ENCODE assay signal across 10 cellular contexts in the genomic region with DNA sequence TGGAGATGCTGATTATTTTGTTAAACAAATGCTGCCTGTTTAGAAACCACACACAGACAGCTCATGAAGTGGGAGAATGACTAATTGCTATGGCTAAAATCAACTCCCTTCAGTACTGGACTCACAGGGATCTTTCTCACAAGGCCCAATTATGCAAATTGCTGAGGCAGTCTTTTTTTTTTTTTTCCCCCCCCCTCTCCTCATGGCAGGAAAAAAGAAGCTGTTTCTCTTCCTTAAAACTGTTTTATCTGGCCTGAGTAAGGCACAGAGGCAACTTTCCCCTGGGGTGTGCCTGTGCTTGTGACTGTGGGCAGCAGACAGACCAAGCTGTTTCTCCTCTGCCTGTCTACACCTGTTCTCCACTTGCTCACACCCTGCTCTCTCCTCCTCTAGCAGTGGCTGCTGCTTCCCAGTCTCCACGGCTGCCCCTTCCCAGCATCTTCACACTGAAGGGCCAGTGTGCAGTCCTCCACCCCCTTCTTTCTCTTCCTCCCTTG.
A peak's percentile ranks its signal among the peaks of the same experiment; 100 is the strongest.
DNase-seq lines count a peak whose midpoint lies in the region; ATAC-seq, FAIRE-seq and TF ChIP-seq lines count a peak whose summit lies in the region.
"Had no signal": no experiment of that assay in that cellular context is flagged by ENCODE, and none has a peak within 500 bp of the region (broad histone marks: within the 10 kb centered on the region; RNA-seq: fewer than 3 reads in every experiment).

No MANE protein-coding gene starts in this region.

- no peaks in the 10 kb centered on the region for H3K9me3 ChIP-seq in K562 (replicated peaks; ENCODE audit: control insufficient read depth, insufficient read depth, low read depth, low read length)
- no peaks in the 10 kb centered on the region for H3K9me3 ChIP-seq in naive thymus-derived CD4-positive, alpha-beta T cell (ENCODE audit: control insufficient read depth in 2 of 3, low read length in 3 of 3)

- no peaks in the 10 kb centered on the region for H3K27me3 ChIP-seq in K562 (ENCODE audit: control insufficient read depth in 2 of 2, insufficient read depth in 2 of 2, low read length in 2 of 2)
- H3K27me3 ChIP-seq in naive thymus-derived CD4-positive, alpha-beta T cell (ENCODE audit: control insufficient read depth in 2 of 2, insufficient read depth in 2 of 2, low read length in 2 of 2), result no peaks in the 10 kb centered on the region

- no peak for TF ChIP-seq EP300 in K562 (IDR thresholded peaks at IDR 0.05; ENCODE audit: low read length)

- peak overlapping the region; percentile 61 for H3K27ac Mint-ChIP-seq in activated CD4-positive, alpha-beta T cell treated with anti-CD3 and anti-CD28 coated beads, Interleukin-2, amount 10 ng/mL, durations not matched to agents 7 days and 5 days
- peak overlapping the region in 3 of 9 donors; percentile 17 to 46 (median 22) for H3K27ac Mint-ChIP-seq in naive thymus-derived CD4-positive, alpha-beta T cell
- H3K27ac Mint-ChIP-seq: CD8-positive, alpha-beta T cell had no signal

- H3K9me1 ChIP-seq in K562 (ENCODE audit: control insufficient read depth, insufficient read depth, low read length), result no peaks in the 10 kb centered on the region

- POLR2A ChIA-PET in activated CD4-positive, alpha-beta T cell treated with anti-CD3 and anti-CD28 coated beads, Interleukin-2, amount 10 ng/mL, durations not matched to agents 7 days and 5 days (lab: Charles Lee), result no interaction called here
- POLR2A ChIA-PET in K562 (lab: Yijun Ruan, JAX), result interaction anchor here (1.0 kb wide), 1 partner anchor 161 kb away, joined by 7 read pairs; a partner anchor contains a TSS
- POLR2A ChIA-PET in naive thymus-derived CD4-positive, alpha-beta T cell (lab: Charles Lee), result no interaction called here

- in situ Hi-C loops in K562 (cut with MboI), result no loop called here

- ATAC-seq in K562, result peak; percentile 25
- peak; percentile 54 for ATAC-seq in naive thymus-derived CD4-positive, alpha-beta T cell
- ATAC-seq: CD8-positive, alpha-beta T cell had no signal

- H4K20me1 ChIP-seq in K562 (replicated peaks; ENCODE audit: control insufficient read depth, insufficient read depth, low read length), result no peaks in the 10 kb centered on the region

- no peak for TF ChIP-seq CTCF in K562 (IDR thresholded peaks at IDR 0.05 in 2 of 3, conservative IDR thresholded peaks at IDR 0.05 in 1 of 3; ENCODE audit: insufficient read depth in 2 of 3, low read depth in 1 of 3, low read length in 3 of 3)

- FAIRE-seq in K562 (lab: Jason Lieb, UNC), result peak; percentile 6
- FAIRE-seq: TTC549 had no signal

- H3K79me2 ChIP-seq in K562 (ENCODE audit: control insufficient read depth, insufficient read depth, low read length), result peaks cover 6% of the 10 kb centered on the region; the same call in 2 of the 3 replicates

- peak overlapping the region; percentile 73; the same call in 1 of the 2 replicates for H3K4me2 ChIP-seq in K562 (ENCODE audit: insufficient read depth, low read length)

- WGBS in K562 (ENCODE audit: insufficient coverage, low coverage, missing lambda C conversion rate), result 0% methylated on average over 1 of the region's 1 CpG

- CTCF ChIA-PET in activated CD4-positive, alpha-beta T cell treated with anti-CD3 and anti-CD28 coated beads, Interleukin-2, amount 10 ng/mL, durations not matched to agents 7 days and 5 days (lab: Charles Lee), result interaction anchor here (0.6 to 1.3 kb wide), 3 partner anchors 12 to 1365 kb away, joined by 3 read pairs; no protein-coding TSS in a partner anchor
- CTCF ChIA-PET in K562 (lab: Yijun Ruan, JAX; ENCODE audit: low intra/inter-chr PET ratio), result no interaction called here
- CTCF ChIA-PET in naive thymus-derived CD4-positive, alpha-beta T cell (lab: Charles Lee), result interaction anchor here (1.2 to 9.0 kb wide), 2 partner anchors 160 to 490 kb away, joined by 3 to 133 read pairs; a partner anchor contains a TSS

- H3K4me3 Mint-ChIP-seq in activated CD4-positive, alpha-beta T cell treated with anti-CD3 and anti-CD28 coated beads, Interleukin-2, amount 10 ng/mL, durations not matched to agents 7 days and 5 days, result peak overlapping the region; percentile 68
- H3K4me3 Mint-ChIP-seq in naive thymus-derived CD4-positive, alpha-beta T cell, result peak overlapping the region in 2 of 10 donors; percentile 27 to 65
- H3K4me3 Mint-ChIP-seq: CD8-positive, alpha-beta T cell had no signal

- peaks cover 15 to 51% of the 10 kb centered on the region in 2 experiments for H3K4me1 ChIP-seq in K562 (replicated peaks in 1 of 2; ENCODE audit: control insufficient read depth in 2 of 2, insufficient read depth in 2 of 2, low read length in 2 of 2)
- H3K4me1 ChIP-seq in naive thymus-derived CD4-positive, alpha-beta T cell (ENCODE audit: control insufficient read depth in 2 of 2, insufficient read depth in 2 of 2, low read length in 2 of 2), result peaks cover 19 to 23% of the 10 kb centered on the region in 2 donors

- peaks cover 4% of the 10 kb centered on the region for H3K9me3 Mint-ChIP-seq in activated CD4-positive, alpha-beta T cell treated with anti-CD3 and anti-CD28 coated beads, Interleukin-2, amount 10 ng/mL, durations not matched to agents 7 days and 5 days
- peaks cover 0 to 2% (median 0%) of the 10 kb centered on the region in 11 donors for H3K9me3 Mint-ChIP-seq in naive thymus-derived CD4-positive, alpha-beta T cell
- H3K9me3 Mint-ChIP-seq: CD8-positive, alpha-beta T cell had no signal

- peaks cover 6% of the 10 kb centered on the region for H3K36me3 Mint-ChIP-seq in activated CD4-positive, alpha-beta T cell treated with anti-CD3 and anti-CD28 coated beads, Interleukin-2, amount 10 ng/mL, durations not matched to agents 7 days and 5 days (ENCODE audit: low read depth)
- H3K36me3 Mint-ChIP-seq in naive thymus-derived CD4-positive, alpha-beta T cell, result peaks cover 0 to 2% (median 0%) of the 10 kb centered on the region in 5 donors
- H3K36me3 Mint-ChIP-seq: CD8-positive, alpha-beta T cell had no signal

- TF ChIP-seq POLR2A in K562 (conservative IDR thresholded peaks at IDR 0.05), result no peak

- no peaks in the 10 kb centered on the region for H3K36me3 ChIP-seq in K562 (ENCODE audit: control insufficient read depth, insufficient read depth, low read length)
- no peaks in the 10 kb centered on the region for H3K36me3 ChIP-seq in naive thymus-derived CD4-positive, alpha-beta T cell (ENCODE audit: control insufficient read depth in 2 of 3, insufficient read depth in 3 of 3, low read length in 3 of 3)

- intact Hi-C loops in K562 (cut with micrococcal nuclease), result loop anchor here (10.0 kb wide), 1 partner anchor 289 kb away; no protein-coding TSS in a partner anchor
- intact Hi-C loops in naive thymus-derived CD4-positive, alpha-beta T cell (cut with micrococcal nuclease), result no loop called here

- no peak for DNase-seq in activated CD4-positive, alpha-beta T cell treated with anti-CD3 and anti-CD28 coated beads, Interleukin-2, amount 10 ng/mL, durations not matched to agents 7 days and 5 days
- no peak for DNase-seq in activated CD4-positive, alpha-beta T cell treated with anti-CD3 and anti-CD28 coated beads, Interleukin-2, amount 50 U/mL, for 1 hour
- DNase-seq in HPDE6-E6E7 (ENCODE audit: extremely low spot score) (peak; percentile 70), K562 (ENCODE audit: extremely low read depth in 1 of 4, low spot score in 3 of 4) (peak in 2 of 4 experiments; percentile 39 to 50), GOT3 (lab: John Stamatoyannopoulos, UW) (no peak), SKM-1 (lab: John Stamatoyannopoulos, UW; ENCODE audit: unreplicated experiment) (no peak), NCI-H510A treated with DMSO at 0.1 percent for 48 hours (lab: John Stamatoyannopoulos, UW) (no peak)
- DNase-seq in naive thymus-derived CD4-positive, alpha-beta T cell, result no peak

- H3K9ac ChIP-seq in K562 (ENCODE audit: insufficient read depth in 1 of 2, low read depth in 2 of 2, low read length in 2 of 2), result peak overlapping the region in 1 of 2 experiments; percentile 57; a peak in 1 of 4 replicates

- no TSS peak for BruUV-seq in K562 (replicated peaks; lab: Mats Ljungman, UMichigan)

- peak overlapping the region; percentile 40; the same call in 1 of the 2 replicates for H2AFZ ChIP-seq in K562 (ENCODE audit: low read depth, low read length)

- H3K27ac ChIP-seq in K562 (ENCODE audit: extremely low read depth, low read depth, low read length), result peak overlapping the region; percentile 42; the same call in 2 of the 3 replicates
- no peak overlapping the region for H3K27ac ChIP-seq in naive thymus-derived CD4-positive, alpha-beta T cell (ENCODE audit: low read depth, low read length)

- TF ChIP-seq RAD21 in K562 (CRISPR knock-in tag; conservative IDR thresholded peaks at IDR 0.05 in 1 of 2, IDR thresholded peaks at IDR 0.05 in 1 of 2), result no peak

- no peak overlapping the region for H3K4me3 ChIP-seq in K562
- no peak overlapping the region for H3K4me3 ChIP-seq in naive thymus-derived CD4-positive, alpha-beta T cell (ENCODE audit: low read length)

- peaks cover 64% of the 10 kb centered on the region for H3K4me1 Mint-ChIP-seq in activated CD4-positive, alpha-beta T cell treated with anti-CD3 and anti-CD28 coated beads, Interleukin-2, amount 10 ng/mL, durations not matched to agents 7 days and 5 days
- H3K4me1 Mint-ChIP-seq in naive thymus-derived CD4-positive, alpha-beta T cell, result peaks cover 27 to 61% (median 43%) of the 10 kb centered on the region in 7 donors

- peaks cover 42% of the 10 kb centered on the region for H3K27me3 Mint-ChIP-seq in activated CD4-positive, alpha-beta T cell treated with anti-CD3 and anti-CD28 coated beads, Interleukin-2, amount 10 ng/mL, durations not matched to agents 7 days and 5 days
- peaks cover 9 to 49% (median 34%) of the 10 kb centered on the region in 5 donors for H3K27me3 Mint-ChIP-seq in naive thymus-derived CD4-positive, alpha-beta T cell

TF ChIP-seq in K562, 482 proteins besides CTCF, POLR2A, EP300 and RAD21 (continues in another document):
- TF ChIP-seq MAFK (IDR thresholded peaks at IDR 0.05; ENCODE audit: low read length), result peak; percentile 81
- TF ChIP-seq MAFF (IDR thresholded peaks at IDR 0.05; ENCODE audit: low read length), result peak; percentile 81
- peak; percentile 29; the same call in 1 of the 2 replicates for TF ChIP-seq JUND (IDR thresholded peaks at IDR 0.05; ENCODE audit: borderline replicate concordance, low read depth, low read length)
- no peak for TF ChIP-seq JUND (tag; IDR thresholded peaks at IDR 0.05; ENCODE audit: borderline replicate concordance, low read depth, low read length)
- no peak for TF ChIP-seq JUNB (CRISPR knock-in tag; conservative IDR thresholded peaks at IDR 0.05)
